ENCODE assay signal across 8 cellular contexts in the genomic region with DNA sequence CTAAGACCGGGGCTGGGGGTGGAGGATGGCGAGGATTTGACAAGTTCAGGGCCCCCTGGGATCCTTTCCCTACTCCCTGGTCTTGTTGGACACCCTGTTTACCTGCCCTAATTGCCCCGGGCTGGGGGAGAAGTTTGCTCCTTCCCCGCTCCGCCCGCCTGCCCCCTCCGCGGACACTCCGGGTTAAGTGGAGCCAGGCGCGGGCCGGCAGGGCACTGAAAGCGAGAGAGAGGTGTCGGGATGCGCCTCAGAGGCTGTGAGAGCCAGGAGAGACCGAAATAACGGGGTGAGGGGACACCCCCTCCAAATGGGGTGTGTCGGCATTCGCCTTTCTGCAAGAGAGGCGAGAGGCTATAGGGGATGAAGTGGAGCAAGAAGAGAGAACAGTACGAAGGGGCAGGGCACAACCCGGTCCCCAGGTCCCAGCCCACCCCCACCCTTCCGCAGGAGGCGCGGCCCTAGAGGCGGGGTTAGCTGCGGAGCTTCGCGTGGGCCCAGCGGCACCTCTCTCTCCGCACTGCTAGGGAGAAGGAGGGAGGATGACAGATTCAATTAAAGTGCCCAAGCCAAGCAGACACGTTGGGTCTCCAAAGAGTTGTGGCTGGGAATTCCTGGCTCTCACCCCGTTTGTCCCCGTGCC. TPM values are rescaled to one million over a fixed set of nuclear protein-coding genes. Genes with fewer than 3 reads are reported as not detected.
DNase-seq lines count a peak whose midpoint lies in the region; ATAC-seq and TF ChIP-seq lines count a peak whose summit lies in the region.
"Had no signal": no experiment of that assay in that cellular context is flagged by ENCODE, and none has a peak within 500 bp of the region (broad histone marks: within the 10 kb centered on the region; RNA-seq: fewer than 3 reads in every experiment).

No MANE protein-coding gene starts in this region.

- H4K20me1 ChIP-seq in neural progenitor cell (ENCODE audit: low read depth), result peaks cover 32% of the 10 kb centered on the region

- no peak overlapping the region for H2AFZ ChIP-seq in neural progenitor cell (replicated peaks)

- H3K4me3 Mint-ChIP-seq in dendritic cell treated with granulocyte-macrophage colony-stimulating factor and Interleukin-4, amounts not matched to agents 40 ng/mL and 50 ng/mL, for 4 days, result peak overlapping the region; percentile 67
- peak overlapping the region; percentile 80 for H3K4me3 Mint-ChIP-seq in neural progenitor cell

- peaks cover 70% of the 10 kb centered on the region for H3K27me3 Mint-ChIP-seq in dendritic cell treated with granulocyte-macrophage colony-stimulating factor and Interleukin-4, amounts not matched to agents 40 ng/mL and 50 ng/mL, for 4 days
- peaks cover 50% of the 10 kb centered on the region for H3K27me3 Mint-ChIP-seq in neural progenitor cell (ENCODE audit: insufficient read depth, low read depth)

- no peaks in the 10 kb centered on the region for H3K79me2 ChIP-seq in neural progenitor cell (ENCODE audit: low read depth)

- H3K36me3 Mint-ChIP-seq in dendritic cell treated with granulocyte-macrophage colony-stimulating factor and Interleukin-4, amounts not matched to agents 40 ng/mL and 50 ng/mL, for 4 days (ENCODE audit: low read depth), result peaks cover 7% of the 10 kb centered on the region
- H3K36me3 Mint-ChIP-seq in neural progenitor cell, result no peaks in the 10 kb centered on the region

- H3K4me2 ChIP-seq in neural progenitor cell, result peak overlapping the region; percentile 98

- no peaks in the 10 kb centered on the region for H3K9me3 ChIP-seq in neural progenitor cell (ENCODE audit: low read depth)

- H3K4me1 Mint-ChIP-seq in dendritic cell treated with granulocyte-macrophage colony-stimulating factor and Interleukin-4, amounts not matched to agents 40 ng/mL and 50 ng/mL, for 4 days (ENCODE audit: low read depth), result peaks cover 74% of the 10 kb centered on the region
- H3K4me1 Mint-ChIP-seq in neural progenitor cell, result peaks cover 45% of the 10 kb centered on the region

- no peak overlapping the region for H3K27ac ChIP-seq in neural progenitor cell

- TF ChIP-seq CTCF in LNCaP clone FGC (IDR thresholded peaks at IDR 0.05; ENCODE audit: control insufficient read depth, extremely low read depth, insufficient read depth), result no peak
- no peak for TF ChIP-seq CTCF in neural progenitor cell (IDR thresholded peaks at IDR 0.05)

- H3K9me3 Mint-ChIP-seq in dendritic cell treated with granulocyte-macrophage colony-stimulating factor and Interleukin-4, amounts not matched to agents 40 ng/mL and 50 ng/mL, for 4 days, result no peaks in the 10 kb centered on the region
- H3K9me3 Mint-ChIP-seq in neural progenitor cell, result no peaks in the 10 kb centered on the region

- peak overlapping the region; percentile 27 for H3K4me3 ChIP-seq in LNCaP clone FGC (ENCODE audit: low read depth, low read length)
- H3K4me3 ChIP-seq in neural progenitor cell, result peak overlapping the region; percentile 80

- peak overlapping the region; percentile 57 for H3K27ac Mint-ChIP-seq in dendritic cell treated with granulocyte-macrophage colony-stimulating factor and Interleukin-4, amounts not matched to agents 40 ng/mL and 50 ng/mL, for 4 days
- no peak overlapping the region for H3K27ac Mint-ChIP-seq in neural progenitor cell

- no peak for ATAC-seq in HG02840 (IDR thresholded peaks at IDR 0.05; ENCODE audit: low FRiP score, unreplicated experiment)

- H3K36me3 ChIP-seq in neural progenitor cell, result no peaks in the 10 kb centered on the region

- H3F3A ChIP-seq in neural progenitor cell (ENCODE audit: low read depth), result peaks cover 56% of the 10 kb centered on the region

- H3K9ac ChIP-seq in neural progenitor cell, result no peak overlapping the region

- H3K27me3 ChIP-seq in neural progenitor cell, result peaks cover 75% of the 10 kb centered on the region

- peaks cover 24% of the 10 kb centered on the region for H3K4me1 ChIP-seq in neural progenitor cell

- DNase-seq in D341Med (ENCODE audit: low spot score) (peak; percentile 48), LNCaP clone FGC (ENCODE audit: low read depth) (no peak), neural progenitor cell (ENCODE audit: low spot score) (peak; percentile 51), kidney tubule cell (ENCODE audit: low spot score) (no peak), RKO (ENCODE audit: low spot score) (no peak)

- intact Hi-C loops in dendritic cell treated with granulocyte-macrophage colony-stimulating factor and Interleukin-4, amounts not matched to agents 40 ng/mL and 50 ng/mL, for 4 days (cut with micrococcal nuclease), result loop anchor here (10.0 kb wide), 1 partner anchor 118 kb away; a partner anchor contains a TSS

RNA-seq across cellular contexts. Expression of a gene that starts 3.8 kb away (rescaled TPM):
- total RNA-seq in neural progenitor cell (ENCODE audit: low replicate concordance), result 4.0 and 9.6 TPM in 2 replicates

RNA-seq across cellular contexts. Expression of a gene that starts 18.9 kb away (rescaled TPM):
- total RNA-seq in neural progenitor cell (ENCODE audit: low replicate concordance), result 10.7 and 18.4 TPM in 2 replicates

RNA-seq across cellular contexts. Expression of a gene that starts 31.3 kb away (rescaled TPM):
- total RNA-seq in neural progenitor cell (ENCODE audit: low replicate concordance), result 15.7 and 44.9 TPM in 2 replicates

RNA-seq across cellular contexts. Expression of a gene that starts 45.3 kb away (rescaled TPM):
- total RNA-seq in neural progenitor cell (ENCODE audit: low replicate concordance), result 0.34 and 0.65 TPM in 2 replicates

RNA-seq across cellular contexts. Expression of a gene that starts 48.8 kb away (rescaled TPM):
- not detected in 2 replicates for total RNA-seq in neural progenitor cell (ENCODE audit: low replicate concordance)
- total RNA-seq: LHCN-M2 had no signal

Comparison
In these comparisons a context has a peak if more than half of its experiments do, and no peak if none do; other contexts are left out.
1. DNase-seq: peak in D341Med (single experiment) and neural progenitor cell (single experiment); none in LNCaP clone FGC (single experiment), kidney tubule cell (single experiment) and RKO (single experiment).